Comparison of ENCODE assay signal across 9 cellular contexts in the genomic region with DNA sequence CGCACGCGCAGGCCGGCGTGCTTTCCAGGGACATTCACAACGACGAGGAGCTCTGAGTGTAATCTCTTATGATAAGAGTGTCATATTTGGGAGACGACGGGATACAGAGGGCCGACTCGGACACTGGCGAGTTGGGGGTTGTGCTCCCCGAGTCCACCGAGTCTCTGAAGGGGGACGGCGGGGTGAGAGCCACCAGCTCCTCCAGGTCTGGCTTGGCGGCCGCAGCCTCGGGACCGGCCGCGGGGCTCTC.
A peak's percentile ranks its signal among the peaks of the same experiment; 100 is the strongest.
DNase-seq lines count a peak whose midpoint lies in the region; ATAC-seq, FAIRE-seq and TF ChIP-seq lines count a peak whose summit lies in the region.
"Had no signal": no experiment of that assay in that cellular context is flagged by ENCODE, and none has a peak within 500 bp of the region (broad histone marks: within the 10 kb centered on the region; RNA-seq: fewer than 3 reads in every experiment).

No MANE protein-coding gene starts in this region.

- H3K4me1 ChIP-seq in right lobe of liver (no peaks in the 10 kb centered on the region), HepG2 (ENCODE audit: insufficient read depth, low read length) (peaks cover 9% of the 10 kb centered on the region), muscle layer of colon (ENCODE audit: insufficient read depth, low read length) (no peaks in the 10 kb centered on the region), vagina (no peaks in the 10 kb centered on the region), adrenal gland (replicated peaks in 1 of 2) (peaks cover 0 to 3% of the 10 kb centered on the region in 2 donors)

- TF ChIP-seq POLR2A in right lobe of liver (IDR thresholded peaks at IDR 0.05), result no peak
- no peak for TF ChIP-seq POLR2A in HepG2 (IDR thresholded peaks at IDR 0.05; ENCODE audit: insufficient read depth in 1 of 2, low read depth in 2 of 2, low read length in 2 of 2)
- no peak for TF ChIP-seq POLR2A in vagina (IDR thresholded peaks at IDR 0.05)
- TF ChIP-seq POLR2A in adrenal gland (IDR thresholded peaks at IDR 0.05), result no peak

- no TSS peak for BruUV-seq in HepG2 (replicated peaks; lab: Mats Ljungman, UMichigan)

- ATAC-seq in right lobe of liver (peak in 2 of 4 donors; percentile 21 to 38), HepG2 (no peak)

- H3K79me2 ChIP-seq in HepG2 (ENCODE audit: insufficient read depth, low read length), result no peaks in the 10 kb centered on the region

- TF ChIP-seq EP300 in HepG2 (IDR thresholded peaks at IDR 0.05; ENCODE audit: low read depth in 2 of 2, low read length in 2 of 2) (no peak), HepG2 (CRISPR knock-in tag; IDR thresholded peaks at IDR 0.05; ENCODE audit: borderline replicate concordance) (no peak)

- H3K9me3 ChIP-seq in right lobe of liver (no peaks in the 10 kb centered on the region), HepG2 (ENCODE audit: low read length) (no peaks in the 10 kb centered on the region), muscle layer of colon (ENCODE audit: low read length) (no peaks in the 10 kb centered on the region), vagina (no peaks in the 10 kb centered on the region), adrenal gland (replicated peaks in 1 of 3) (no peaks in the 10 kb centered on the region)

- H3K36me3 ChIP-seq in right lobe of liver (no peaks in the 10 kb centered on the region), HepG2 (replicated peaks in 1 of 2; ENCODE audit: control insufficient read depth in 1 of 2, insufficient read depth in 2 of 2, low read length in 2 of 2) (no peaks in the 10 kb centered on the region), bronchial epithelial cell (ENCODE audit: control insufficient read depth, insufficient read depth, low read length) (no peaks in the 10 kb centered on the region), muscle layer of colon (ENCODE audit: insufficient read depth, low read length) (no peaks in the 10 kb centered on the region), vagina (no peaks in the 10 kb centered on the region), adrenal gland (replicated peaks in 1 of 2) (no peaks in the 10 kb centered on the region)

- H4K20me1 ChIP-seq in HepG2 (ENCODE audit: insufficient read depth, low read length), result no peaks in the 10 kb centered on the region

- no peak overlapping the region for H3K4me2 ChIP-seq in HepG2 (ENCODE audit: low read depth, low read length)

- H3K27ac ChIP-seq in right lobe of liver (no peak overlapping the region), HepG2 (ENCODE audit: extremely low read length, insufficient read depth, low read length) (no peak overlapping the region), muscle layer of colon (ENCODE audit: low read depth, low read length) (no peak overlapping the region), vagina (no peak overlapping the region), adrenal gland (no peak overlapping the region)

- no peak for TF ChIP-seq RAD21 in HepG2 (CRISPR knock-in tag; IDR thresholded peaks at IDR 0.05)

- H3K27me3 ChIP-seq in right lobe of liver (no peaks in the 10 kb centered on the region), HepG2 (ENCODE audit: control insufficient read depth in 1 of 2, insufficient read depth in 2 of 2, low read length in 2 of 2) (peaks cover 0 to 20% of the 10 kb centered on the region in 2 experiments; a peak in 2 of 5 replicates), bronchial epithelial cell (ENCODE audit: control insufficient read depth, insufficient read depth, low read length) (no peaks in the 10 kb centered on the region), muscle layer of colon (ENCODE audit: control insufficient read depth in 1 of 2, insufficient read depth in 2 of 2, low read length in 2 of 2) (peaks cover 0 to 11% of the 10 kb centered on the region in 2 donors), vagina (no peaks in the 10 kb centered on the region), adrenal gland (peaks cover 51% of the 10 kb centered on the region)

- in situ Hi-C loops in HepG2 (cut with HindIII; ENCODE audit: extremely low pct_ligation_motif_present, low pct_unique_long_range_greater_than_20kb), result no loop called here

- CTCF ChIA-PET in HepG2 (lab: Yijun Ruan, JAX; ENCODE audit: low intra/inter-chr PET ratio, low total read pairs), result no interaction called here
- CTCF ChIA-PET in HEK293T (lab: Yijun Ruan, JAX), result no interaction called here

- intact Hi-C loops in right lobe of liver (cut with DNase I) (no loop called here), HepG2 (cut with micrococcal nuclease; ENCODE audit: unreplicated experiment) (no loop called here), vagina (cut with DNase I) (no loop called here), adrenal gland (cut with DNase I) (no loop called here)

- WGBS in right lobe of liver (ENCODE audit: insufficient coverage, low coverage, low lambda C conversion rate, missing lambda C conversion rate), result 0% methylated on average over 2 of the region's 22 CpGs
- WGBS in HepG2 (ENCODE audit: low lambda C conversion rate), result 73% methylated on average over 3 of the region's 22 CpGs
- 10 to 24% (median 14%) methylated on average over 10 to 22 of the region's 22 CpGs for WGBS in adrenal gland, 4 donors

- DNase-seq in right lobe of liver (no peak), HepG2 (ENCODE audit: low spot score) (no peak), bronchial epithelial cell (ENCODE audit: low read depth) (no peak), vagina (ENCODE audit: extremely low spot score in 2 of 2) (no peak), hepatic stellate cell (ENCODE audit: low spot score) (no peak), adrenal gland (no peak), HEK293T (ENCODE audit: extremely low spot score) (no peak)

- TF ChIP-seq CTCF in right lobe of liver (IDR thresholded peaks at IDR 0.05) (no peak), HepG2 (CRISPR knock-in tag; IDR thresholded peaks at IDR 0.05) (no peak), bronchial epithelial cell (IDR thresholded peaks at IDR 0.05; ENCODE audit: insufficient read depth, low read length, severe bottlenecking) (no peak), vagina (IDR thresholded peaks at IDR 0.05) (no peak), adrenal gland (IDR thresholded peaks at IDR 0.05) (no peak)

- no peak for FAIRE-seq in HepG2 (lab: Jason Lieb, UNC)
- FAIRE-seq in bronchial epithelial cell (lab: Jason Lieb, UNC), result no peak
- FAIRE-seq: D721Med had no signal

- H3K9ac ChIP-seq in HepG2 (ENCODE audit: insufficient read depth, low read depth, low read length) (no peak overlapping the region), muscle layer of colon (ENCODE audit: low read length) (no peak overlapping the region)

- peak overlapping the region; percentile 6 to 32 (median 23) for H3K4me3 ChIP-seq in right lobe of liver
- H3K4me3 ChIP-seq in HepG2 (replicated peaks in 1 of 3; ENCODE audit: insufficient read depth in 1 of 3, low read depth in 2 of 3, low read length in 3 of 3), result no peak overlapping the region; a peak in 1 of 6 replicates
- peak overlapping the region; percentile 41 for H3K4me3 ChIP-seq in bronchial epithelial cell (ENCODE audit: low read depth, low read length)
- H3K4me3 ChIP-seq in muscle layer of colon (ENCODE audit: low read depth in 1 of 2, low read length in 2 of 2), result peak overlapping the region; percentile 27 to 61
- H3K4me3 ChIP-seq in vagina, result peak overlapping the region; percentile 36 to 54
- H3K4me3 ChIP-seq in adrenal gland, result peak overlapping the region in 1 of 4 donors; percentile 47

- no peak overlapping the region for H2AFZ ChIP-seq in HepG2 (ENCODE audit: low read length)

- POLR2A ChIA-PET in HepG2 (lab: Yijun Ruan, JAX) (no interaction called here), HEK293T (lab: Yijun Ruan, JAX) (no interaction called here)

TF ChIP-seq in HepG2, 621 proteins besides CTCF, POLR2A, EP300 and RAD21 (continues in another document):
- TF ChIP-seq, protein P1, sequence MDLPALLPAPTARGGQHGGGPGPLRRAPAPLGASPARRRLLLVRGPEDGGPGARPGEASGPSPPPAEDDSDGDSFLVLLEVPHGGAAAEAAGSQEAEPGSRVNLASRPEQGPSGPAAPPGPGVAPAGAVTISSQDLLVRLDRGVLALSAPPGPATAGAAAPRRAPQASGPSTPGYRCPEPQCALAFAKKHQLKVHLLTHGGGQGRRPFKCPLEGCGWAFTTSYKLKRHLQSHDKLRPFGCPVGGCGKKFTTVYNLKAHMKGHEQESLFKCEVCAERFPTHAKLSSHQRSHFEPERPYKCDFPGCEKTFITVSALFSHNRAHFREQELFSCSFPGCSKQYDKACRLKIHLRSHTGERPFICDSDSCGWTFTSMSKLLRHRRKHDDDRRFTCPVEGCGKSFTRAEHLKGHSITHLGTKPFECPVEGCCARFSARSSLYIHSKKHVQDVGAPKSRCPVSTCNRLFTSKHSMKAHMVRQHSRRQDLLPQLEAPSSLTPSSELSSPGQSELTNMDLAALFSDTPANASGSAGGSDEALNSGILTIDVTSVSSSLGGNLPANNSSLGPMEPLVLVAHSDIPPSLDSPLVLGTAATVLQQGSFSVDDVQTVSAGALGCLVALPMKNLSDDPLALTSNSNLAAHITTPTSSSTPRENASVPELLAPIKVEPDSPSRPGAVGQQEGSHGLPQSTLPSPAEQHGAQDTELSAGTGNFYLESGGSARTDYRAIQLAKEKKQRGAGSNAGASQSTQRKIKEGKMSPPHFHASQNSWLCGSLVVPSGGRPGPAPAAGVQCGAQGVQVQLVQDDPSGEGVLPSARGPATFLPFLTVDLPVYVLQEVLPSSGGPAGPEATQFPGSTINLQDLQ (CRISPR knock-in tag; IDR thresholded peaks at IDR 0.05), result no peak

TF ChIP-seq in HEK293T, 16 proteins besides CTCF, POLR2A, EP300 and RAD21:
- TF ChIP-seq L3MBTL2 (conservative IDR thresholded peaks at IDR 0.05), result no peak
- no peak for TF ChIP-seq FOXM1 (IDR thresholded peaks at IDR 0.05; ENCODE audit: borderline replicate concordance)
- no peak for TF ChIP-seq CTBP1 (IDR thresholded peaks at IDR 0.05; ENCODE audit: borderline replicate concordance)
- TF ChIP-seq HDGF (IDR thresholded peaks at IDR 0.05; ENCODE audit: borderline replicate concordance), result no peak
- no peak for TF ChIP-seq FOXA1 (IDR thresholded peaks at IDR 0.05)

Comparison
In these comparisons a context has a peak if more than half of its experiments do, and no peak if none do; other contexts are left out.
1. H3K4me3 ChIP-seq: peak in right lobe of liver (3 of 3), bronchial epithelial cell (single experiment), muscle layer of colon (2 of 2) and vagina (2 of 2); none in HepG2 (0 of 3).